Comparison of ENCODE assay signal across 8 cellular contexts in genomic region chr5:134577022-134577795, GRCh38. TPM values are rescaled to one million over a fixed set of nuclear protein-coding genes. Genes with fewer than 3 reads are reported as not detected.
DNase-seq lines count a peak whose midpoint lies in the region; ATAC-seq, FAIRE-seq and TF ChIP-seq lines count a peak whose summit lies in the region.

No MANE protein-coding gene starts in this region.

- peaks cover 16% of the 10 kb centered on the region for H3K36me3 Mint-ChIP-seq in activated naive CD8-positive, alpha-beta T cell treated with anti-CD3 and anti-CD28 coated beads, Interleukin-2, amount 10 ng/mL, durations not matched to agents 7 days and 5 days
- H3K36me3 Mint-ChIP-seq in T-helper 2 cell treated with Interferon-gamma antibody and Interleukin-4, amounts not matched to agents 5 μg/mL and 100 μg/mL, for 36 hours (ENCODE audit: low read depth), result peaks cover 53% of the 10 kb centered on the region

- no peaks in the 10 kb centered on the region for H3K4me1 Mint-ChIP-seq in activated naive CD8-positive, alpha-beta T cell treated with anti-CD3 and anti-CD28 coated beads, Interleukin-2, amount 10 ng/mL, durations not matched to agents 7 days and 5 days
- H3K4me1 Mint-ChIP-seq in T-helper 2 cell treated with Interferon-gamma antibody and Interleukin-4, amounts not matched to agents 5 μg/mL and 100 μg/mL, for 36 hours (ENCODE audit: low read depth), result peaks cover 5% of the 10 kb centered on the region

- H3K27me3 Mint-ChIP-seq in activated naive CD8-positive, alpha-beta T cell treated with anti-CD3 and anti-CD28 coated beads, Interleukin-2, amount 10 ng/mL, durations not matched to agents 7 days and 5 days, result no peaks in the 10 kb centered on the region
- H3K27me3 Mint-ChIP-seq in T-helper 2 cell treated with Interferon-gamma antibody and Interleukin-4, amounts not matched to agents 5 μg/mL and 100 μg/mL, for 36 hours (ENCODE audit: low read depth), result no peaks in the 10 kb centered on the region

- no peaks in the 10 kb centered on the region for H3K9me3 Mint-ChIP-seq in activated naive CD8-positive, alpha-beta T cell treated with anti-CD3 and anti-CD28 coated beads, Interleukin-2, amount 10 ng/mL, durations not matched to agents 7 days and 5 days
- no peaks in the 10 kb centered on the region for H3K9me3 Mint-ChIP-seq in T-helper 2 cell treated with Interferon-gamma antibody and Interleukin-4, amounts not matched to agents 5 μg/mL and 100 μg/mL, for 36 hours

- no peak overlapping the region for H3K4me3 Mint-ChIP-seq in activated naive CD8-positive, alpha-beta T cell treated with anti-CD3 and anti-CD28 coated beads, Interleukin-2, amount 10 ng/mL, durations not matched to agents 7 days and 5 days
- no peak overlapping the region for H3K4me3 Mint-ChIP-seq in T-helper 2 cell treated with Interferon-gamma antibody and Interleukin-4, amounts not matched to agents 5 μg/mL and 100 μg/mL, for 36 hours

- H3K27ac Mint-ChIP-seq in activated naive CD8-positive, alpha-beta T cell treated with anti-CD3 and anti-CD28 coated beads, Interleukin-2, amount 10 ng/mL, durations not matched to agents 7 days and 5 days, result peak overlapping the region; percentile 25
- H3K27ac Mint-ChIP-seq in T-helper 2 cell treated with Interferon-gamma antibody and Interleukin-4, amounts not matched to agents 5 μg/mL and 100 μg/mL, for 36 hours, result no peak overlapping the region

- in situ Hi-C loops in ACHN (cut with HindIII; ENCODE audit: low pct_ligation_motif_present, low pct_unique_long_range_greater_than_20kb, low sequenced_read_pairs), result no loop called here

- no peak for TF ChIP-seq POLR2A in H54 (IDR thresholded peaks at IDR 0.05; ENCODE audit: low read depth, low read length)

- FAIRE-seq in H54 (lab: Jason Lieb, UNC), result no peak

- POLR2A ChIA-PET in activated naive CD8-positive, alpha-beta T cell treated with anti-CD3 and anti-CD28 coated beads, Interleukin-2, amount 10 ng/mL, durations not matched to agents 7 days and 5 days (lab: Charles Lee), result no interaction called here

- no peak for ATAC-seq in activated naive CD8-positive, alpha-beta T cell treated with anti-CD3 and anti-CD28 coated beads, Interleukin-2, amount 10 ng/mL, durations not matched to agents 7 days and 5 days (ENCODE audit: low read depth)

- DNase-seq in ACHN (peak; percentile 74), H54 (ENCODE audit: insufficient read length, low spot score) (peak; percentile 91), islet precursor cell (peak; percentile 85), NCI-H2107 (lab: John Stamatoyannopoulos, UW) (no peak), NCI-H2171 (lab: John Stamatoyannopoulos, UW) (no peak)
- no peak for DNase-seq in activated naive CD8-positive, alpha-beta T cell treated with anti-CD3 and anti-CD28 coated beads, Interleukin-2, amount 10 ng/mL, durations not matched to agents 7 days and 5 days
- DNase-seq in T-helper 2 cell treated with Interferon-gamma antibody and Interleukin-4, amounts not matched to agents 5 μg/mL and 100 μg/mL, for 36 hours (ENCODE audit: low spot score), result no peak
- no peak for DNase-seq in stimulated activated CD8-positive, alpha-beta memory T cell treated with anti-CD3 and anti-CD28 coated beads, Interleukin-4, amount 100 ng/mL, for 48 hours

RNA-seq across cellular contexts. Expression of gene JADE2, which starts 51.7 kb away (rescaled TPM):
- total RNA-seq in activated naive CD8-positive, alpha-beta T cell treated with anti-CD3 and anti-CD28 coated beads, Interleukin-2, amount 10 ng/mL, durations not matched to agents 7 days and 5 days, result 100 to 1,000 TPM; 142 to 161 TPM

RNA-seq across cellular contexts. Expression of gene SAR1B, which starts 55.4 kb away (rescaled TPM):
- 10 to 100 TPM; 42.8 to 48.2 TPM for total RNA-seq in activated naive CD8-positive, alpha-beta T cell treated with anti-CD3 and anti-CD28 coated beads, Interleukin-2, amount 10 ng/mL, durations not matched to agents 7 days and 5 days

Comparison
In these comparisons a context has a peak if more than half of its experiments do, and no peak if none do; other contexts are left out.
1. DNase-seq: peak in ACHN (single experiment), H54 (single experiment) and islet precursor cell (single experiment); none in activated naive CD8-positive, alpha-beta T cell treated with anti-CD3 and anti-CD28 coated beads, Interleukin-2, amount 10 ng/mL, durations not matched to agents 7 days and 5 days (single experiment), NCI-H2107 (single experiment), T-helper 2 cell treated with Interferon-gamma antibody and Interleukin-4, amounts not matched to agents 5 μg/mL and 100 μg/mL, for 36 hours (single experiment), stimulated activated CD8-positive, alpha-beta memory T cell treated with anti-CD3 and anti-CD28 coated beads, Interleukin-4, amount 100 ng/mL, for 48 hours (single experiment) and NCI-H2171 (single experiment).